Comparison of ENCODE assay signal across 8 cellular contexts in genomic region chr14:68789798-68790655, GRCh38. TPM values are rescaled to one million over a fixed set of nuclear protein-coding genes. Genes with fewer than 3 reads are reported as not detected.
DNase-seq lines count a peak whose midpoint lies in the region; ATAC-seq and TF ChIP-seq lines count a peak whose summit lies in the region.

No MANE protein-coding gene starts in this region.

- H3K4me1 Mint-ChIP-seq in activated CD4-positive, alpha-beta memory T cell treated with anti-CD3 and anti-CD28 coated beads, Interleukin-2, amount 10 ng/mL, durations not matched to agents 7 days and 5 days, result peaks cover 61% of the 10 kb centered on the region

- POLR2A ChIA-PET in activated CD4-positive, alpha-beta memory T cell treated with anti-CD3 and anti-CD28 coated beads, Interleukin-2, amount 10 ng/mL, durations not matched to agents 7 days and 5 days (lab: Charles Lee), result interaction anchor here (0.6 to 12.6 kb wide), 26 partner anchors 9 to 970 kb away, joined by 3 to 496 read pairs (median 5); no protein-coding TSS in a partner anchor

- peak overlapping the region; percentile 92 for H3K4me3 Mint-ChIP-seq in activated CD4-positive, alpha-beta memory T cell treated with anti-CD3 and anti-CD28 coated beads, Interleukin-2, amount 10 ng/mL, durations not matched to agents 7 days and 5 days

- WGBS in ovary, 3 donors, result 1 to 2% (median 1%) methylated on average over 41 to 46 of the region's 46 CpGs

- peak overlapping the region; percentile 88 to 100 for H3K27ac ChIP-seq in ovary

- H3K9me3 ChIP-seq in ovary, result no peaks in the 10 kb centered on the region

- H3K27me3 Mint-ChIP-seq in activated CD4-positive, alpha-beta memory T cell treated with anti-CD3 and anti-CD28 coated beads, Interleukin-2, amount 10 ng/mL, durations not matched to agents 7 days and 5 days, result no peaks in the 10 kb centered on the region

- TF ChIP-seq POLR2A in GM15510 (IDR thresholded peaks at IDR 0.05; ENCODE audit: borderline replicate concordance, extremely low read depth, insufficient read length), result peak; percentile 46
- TF ChIP-seq POLR2A in ovary (IDR thresholded peaks at IDR 0.05), result no peak

- intact Hi-C loops in ovary (cut with DNase I), result loop anchor here (2.0 to 10.0 kb wide), 11 partner anchors 105 to 645 kb away; no protein-coding TSS in a partner anchor

- TF ChIP-seq EP300 in ovary (IDR thresholded peaks at IDR 0.05), result no peak

- peak; percentile 38 for DNase-seq in activated CD4-positive, alpha-beta memory T cell treated with anti-CD3 and anti-CD28 coated beads, Interleukin-2, amount 10 ng/mL, durations not matched to agents 7 days and 5 days
- DNase-seq in foreskin fibroblast (peak in 1 of 2 donors; percentile 59), ovary (peak in 2 of 5 donors; percentile 38 to 64), cerebellar cortex (ENCODE audit: low spot score) (no peak)

- CTCF ChIA-PET in activated CD4-positive, alpha-beta memory T cell treated with anti-CD3 and anti-CD28 coated beads, Interleukin-2, amount 10 ng/mL, durations not matched to agents 7 days and 5 days (lab: Charles Lee), result interaction anchor here (0.6 to 7.1 kb wide), 30 partner anchors 9 to 846 kb away, joined by 3 to 178 read pairs (median 5); no protein-coding TSS in a partner anchor

- ATAC-seq in GM21717 (IDR thresholded peaks at IDR 0.05; ENCODE audit: unreplicated experiment) (no peak), HG02840 (IDR thresholded peaks at IDR 0.05; ENCODE audit: low FRiP score, unreplicated experiment) (no peak), HG02798 (IDR thresholded peaks at IDR 0.05; ENCODE audit: poor library complexity, unreplicated experiment) (no peak)

- no peaks in the 10 kb centered on the region for H3K36me3 ChIP-seq in ovary

- H3K27ac Mint-ChIP-seq in activated CD4-positive, alpha-beta memory T cell treated with anti-CD3 and anti-CD28 coated beads, Interleukin-2, amount 10 ng/mL, durations not matched to agents 7 days and 5 days, result peak overlapping the region; percentile 100

- peaks cover 71% of the 10 kb centered on the region for H3K36me3 Mint-ChIP-seq in activated CD4-positive, alpha-beta memory T cell treated with anti-CD3 and anti-CD28 coated beads, Interleukin-2, amount 10 ng/mL, durations not matched to agents 7 days and 5 days (ENCODE audit: low read depth)

- H3K9me3 Mint-ChIP-seq in activated CD4-positive, alpha-beta memory T cell treated with anti-CD3 and anti-CD28 coated beads, Interleukin-2, amount 10 ng/mL, durations not matched to agents 7 days and 5 days, result no peaks in the 10 kb centered on the region

- TF ChIP-seq CTCF in foreskin fibroblast (IDR thresholded peaks at IDR 0.05; ENCODE audit: low read depth, low read length) (no peak), ovary (IDR thresholded peaks at IDR 0.05) (peak in 1 of 3 donors; percentile 7)

- peak overlapping the region; percentile 80 to 98 for H3K4me3 ChIP-seq in foreskin fibroblast (ENCODE audit: low read depth in 1 of 2, low read length in 2 of 2)
- H3K4me3 ChIP-seq in ovary, result peak overlapping the region; percentile 85

- peaks cover 8% of the 10 kb centered on the region for H3K4me1 ChIP-seq in ovary (ENCODE audit: insufficient read depth)

- H3K27me3 ChIP-seq in ovary, result no peaks in the 10 kb centered on the region

RNA-seq across cellular contexts. Expression of gene ZFP36L1, which starts 2.8 kb away (rescaled TPM):
- 100 to 1,000 TPM in 1 of 2 experiments, 10 to 100 TPM in 1; 96.1 to 103 TPM for total RNA-seq in activated CD4-positive, alpha-beta memory T cell treated with anti-CD3 and anti-CD28 coated beads, Interleukin-2, amount 10 ng/mL, durations not matched to agents 7 days and 5 days
- 1,000 to 10,000 TPM in 2 of 7 donors, 100 to 1,000 TPM in 5; 412 to 1,074 (median 693) TPM for total RNA-seq in ovary
- 100 to 1,000 TPM; 336 to 525 TPM for polyA plus RNA-seq in ovary
